ENCODE assay signal across 1 cellular context in the genomic region with DNA sequence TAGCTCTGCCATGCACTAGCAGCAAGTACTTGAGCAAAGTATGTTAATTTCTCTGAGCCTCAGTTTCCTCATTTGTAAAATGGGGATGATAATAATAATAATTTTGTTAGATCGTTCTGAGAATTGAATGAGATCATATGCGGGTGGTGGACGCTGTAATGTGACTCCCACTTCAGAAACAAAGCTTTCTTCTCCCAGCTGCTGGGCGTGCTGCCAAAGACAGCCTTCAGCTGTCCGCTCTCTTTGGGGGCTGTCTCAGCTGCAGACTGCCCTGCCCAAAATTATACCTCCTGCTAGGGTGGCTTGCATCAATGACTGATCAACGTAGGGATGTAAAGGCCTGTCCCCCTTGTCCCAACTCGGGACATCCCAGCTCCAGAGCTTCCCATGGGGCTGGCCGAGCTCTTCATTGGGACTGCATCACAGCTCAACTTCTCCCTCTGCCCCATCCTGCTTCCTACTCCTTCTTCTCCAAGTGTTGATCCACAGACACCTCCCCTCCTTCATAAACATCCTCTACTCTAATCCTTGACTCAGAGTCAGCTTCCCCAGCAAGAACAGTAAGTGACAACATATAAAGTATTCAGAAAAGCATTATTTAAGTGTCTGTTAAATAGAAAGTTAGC.
TF ChIP-seq lines count a peak whose summit lies in the region.

No MANE protein-coding gene starts in this region.

TF ChIP-seq in HEK293, 187 proteins besides CTCF, POLR2A, EP300 and RAD21 (continued from another document and continues in another):
- TF ChIP-seq ATF2 (tag by site-specific recombination; IDR thresholded peaks at IDR 0.05; ENCODE audit: low read depth) (no peak), GLIS2 (tag by site-specific recombination; IDR thresholded peaks at IDR 0.05) (peak; percentile 48), ZSCAN23 (tag by site-specific recombination; IDR thresholded peaks at IDR 0.05) (no peak), ZNF621 (tag by site-specific recombination; IDR thresholded peaks at IDR 0.05) (no peak), SCRT1 (tag by site-specific recombination; IDR thresholded peaks at IDR 0.05; ENCODE audit: borderline replicate concordance) (no peak), ZEB2 (tag by site-specific recombination; IDR thresholded peaks at IDR 0.05) (peak; percentile 55), ZNF510 (tag by site-specific recombination; IDR thresholded peaks at IDR 0.05; ENCODE audit: insufficient replicate concordance) (no peak), ZNF610 (tag by site-specific recombination; IDR thresholded peaks at IDR 0.05; ENCODE audit: borderline replicate concordance) (no peak), ZSCAN16 (tag by site-specific recombination; IDR thresholded peaks at IDR 0.05) (no peak), OSR2 (tag by site-specific recombination; IDR thresholded peaks at IDR 0.05) (no peak), ZNF549 (tag by site-specific recombination; IDR thresholded peaks at IDR 0.05) (no peak), TRIM28 (IDR thresholded peaks at IDR 0.05; ENCODE audit: borderline replicate concordance, low read length) (no peak), ZNF133 (tag by site-specific recombination; IDR thresholded peaks at IDR 0.05) (no peak), ZNF76 (tag by site-specific recombination; IDR thresholded peaks at IDR 0.05; ENCODE audit: borderline replicate concordance, low read depth) (no peak), ZBTB1 (tag by site-specific recombination; IDR thresholded peaks at IDR 0.05) (no peak), ZNF514 (tag by site-specific recombination; IDR thresholded peaks at IDR 0.05) (no peak), ZNF157 (tag by site-specific recombination; IDR thresholded peaks at IDR 0.05) (no peak), ZNF292 (tag by site-specific recombination; IDR thresholded peaks at IDR 0.05; ENCODE audit: borderline replicate concordance, low read depth) (no peak), ZNF623 (tag by site-specific recombination; IDR thresholded peaks at IDR 0.05) (no peak), SCRT2 (tag by site-specific recombination; IDR thresholded peaks at IDR 0.05) (no peak), ZNF214 (tag by site-specific recombination; IDR thresholded peaks at IDR 0.05; ENCODE audit: borderline replicate concordance) (no peak), ZNF138 (tag by site-specific recombination; IDR thresholded peaks at IDR 0.05; ENCODE audit: borderline replicate concordance) (no peak), ZNF658 (tag by site-specific recombination; IDR thresholded peaks at IDR 0.05) (no peak), ZNF23 (tag by site-specific recombination; IDR thresholded peaks at IDR 0.05; ENCODE audit: borderline replicate concordance) (no peak), ZNF280C (tag by site-specific recombination; IDR thresholded peaks at IDR 0.05) (no peak), GLI2 (tag by site-specific recombination; IDR thresholded peaks at IDR 0.05; ENCODE audit: borderline replicate concordance, low read depth) (no peak), ZBTB17 (tag by site-specific recombination; IDR thresholded peaks at IDR 0.05) (peak; percentile 51), YY1 (tag by site-specific recombination; IDR thresholded peaks at IDR 0.05) (no peak), ZNF148 (tag by site-specific recombination; IDR thresholded peaks at IDR 0.05; ENCODE audit: borderline replicate concordance) (no peak), ELK4 (IDR thresholded peaks at IDR 0.05; ENCODE audit: borderline replicate concordance, low read depth, low read length) (no peak), ZNF501 (tag by site-specific recombination; IDR thresholded peaks at IDR 0.05) (no peak), ZBTB21 (tag by site-specific recombination; IDR thresholded peaks at IDR 0.05) (peak; percentile 56; the same call in 1 of the 2 replicates)
- TF ChIP-seq, protein P1, sequence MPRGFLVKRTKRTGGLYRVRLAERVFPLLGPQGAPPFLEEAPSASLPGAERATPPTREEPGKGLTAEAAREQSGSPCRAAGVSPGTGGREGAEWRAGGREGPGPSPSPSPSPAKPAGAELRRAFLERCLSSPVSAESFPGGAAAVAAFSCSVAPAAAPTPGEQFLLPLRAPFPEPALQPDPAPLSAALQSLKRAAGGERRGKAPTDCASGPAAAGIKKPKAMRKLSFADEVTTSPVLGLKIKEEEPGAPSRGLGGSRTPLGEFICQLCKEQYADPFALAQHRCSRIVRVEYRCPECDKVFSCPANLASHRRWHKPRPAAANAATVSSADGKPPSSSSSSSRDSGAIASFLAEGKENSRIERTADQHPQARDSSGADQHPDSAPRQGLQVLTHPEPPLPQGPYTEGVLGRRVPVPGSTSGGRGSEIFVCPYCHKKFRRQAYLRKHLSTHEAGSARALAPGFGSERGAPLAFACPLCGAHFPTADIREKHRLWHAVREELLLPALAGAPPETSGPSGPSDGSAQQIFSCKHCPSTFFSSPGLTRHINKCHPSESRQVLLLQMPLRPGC (tag by site-specific recombination; IDR thresholded peaks at IDR 0.05), result no peak
- TF ChIP-seq, protein P2, sequence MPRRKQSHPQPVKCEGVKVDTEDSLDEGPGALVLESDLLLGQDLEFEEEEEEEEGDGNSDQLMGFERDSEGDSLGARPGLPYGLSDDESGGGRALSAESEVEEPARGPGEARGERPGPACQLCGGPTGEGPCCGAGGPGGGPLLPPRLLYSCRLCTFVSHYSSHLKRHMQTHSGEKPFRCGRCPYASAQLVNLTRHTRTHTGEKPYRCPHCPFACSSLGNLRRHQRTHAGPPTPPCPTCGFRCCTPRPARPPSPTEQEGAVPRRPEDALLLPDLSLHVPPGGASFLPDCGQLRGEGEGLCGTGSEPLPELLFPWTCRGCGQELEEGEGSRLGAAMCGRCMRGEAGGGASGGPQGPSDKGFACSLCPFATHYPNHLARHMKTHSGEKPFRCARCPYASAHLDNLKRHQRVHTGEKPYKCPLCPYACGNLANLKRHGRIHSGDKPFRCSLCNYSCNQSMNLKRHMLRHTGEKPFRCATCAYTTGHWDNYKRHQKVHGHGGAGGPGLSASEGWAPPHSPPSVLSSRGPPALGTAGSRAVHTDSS (tag by site-specific recombination; IDR thresholded peaks at IDR 0.05), result no peak
- TF ChIP-seq, protein P3, sequence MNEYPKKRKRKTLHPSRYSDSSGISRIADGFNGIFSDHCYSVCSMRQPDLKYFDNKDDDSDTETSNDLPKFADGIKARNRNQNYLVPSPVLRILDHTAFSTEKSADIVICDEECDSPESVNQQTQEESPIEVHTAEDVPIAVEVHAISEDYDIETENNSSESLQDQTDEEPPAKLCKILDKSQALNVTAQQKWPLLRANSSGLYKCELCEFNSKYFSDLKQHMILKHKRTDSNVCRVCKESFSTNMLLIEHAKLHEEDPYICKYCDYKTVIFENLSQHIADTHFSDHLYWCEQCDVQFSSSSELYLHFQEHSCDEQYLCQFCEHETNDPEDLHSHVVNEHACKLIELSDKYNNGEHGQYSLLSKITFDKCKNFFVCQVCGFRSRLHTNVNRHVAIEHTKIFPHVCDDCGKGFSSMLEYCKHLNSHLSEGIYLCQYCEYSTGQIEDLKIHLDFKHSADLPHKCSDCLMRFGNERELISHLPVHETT (tag by site-specific recombination; IDR thresholded peaks at IDR 0.05), result no peak
- TF ChIP-seq, protein P4, sequence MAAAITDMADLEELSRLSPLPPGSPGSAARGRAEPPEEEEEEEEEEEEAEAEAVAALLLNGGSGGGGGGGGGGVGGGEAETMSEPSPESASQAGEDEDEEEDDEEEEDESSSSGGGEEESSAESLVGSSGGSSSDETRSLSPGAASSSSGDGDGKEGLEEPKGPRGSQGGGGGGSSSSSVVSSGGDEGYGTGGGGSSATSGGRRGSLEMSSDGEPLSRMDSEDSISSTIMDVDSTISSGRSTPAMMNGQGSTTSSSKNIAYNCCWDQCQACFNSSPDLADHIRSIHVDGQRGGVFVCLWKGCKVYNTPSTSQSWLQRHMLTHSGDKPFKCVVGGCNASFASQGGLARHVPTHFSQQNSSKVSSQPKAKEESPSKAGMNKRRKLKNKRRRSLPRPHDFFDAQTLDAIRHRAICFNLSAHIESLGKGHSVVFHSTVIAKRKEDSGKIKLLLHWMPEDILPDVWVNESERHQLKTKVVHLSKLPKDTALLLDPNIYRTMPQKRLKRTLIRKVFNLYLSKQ (tag by site-specific recombination; IDR thresholded peaks at IDR 0.05; ENCODE audit: borderline replicate concordance), result no peak
- TF ChIP-seq, protein P5, sequence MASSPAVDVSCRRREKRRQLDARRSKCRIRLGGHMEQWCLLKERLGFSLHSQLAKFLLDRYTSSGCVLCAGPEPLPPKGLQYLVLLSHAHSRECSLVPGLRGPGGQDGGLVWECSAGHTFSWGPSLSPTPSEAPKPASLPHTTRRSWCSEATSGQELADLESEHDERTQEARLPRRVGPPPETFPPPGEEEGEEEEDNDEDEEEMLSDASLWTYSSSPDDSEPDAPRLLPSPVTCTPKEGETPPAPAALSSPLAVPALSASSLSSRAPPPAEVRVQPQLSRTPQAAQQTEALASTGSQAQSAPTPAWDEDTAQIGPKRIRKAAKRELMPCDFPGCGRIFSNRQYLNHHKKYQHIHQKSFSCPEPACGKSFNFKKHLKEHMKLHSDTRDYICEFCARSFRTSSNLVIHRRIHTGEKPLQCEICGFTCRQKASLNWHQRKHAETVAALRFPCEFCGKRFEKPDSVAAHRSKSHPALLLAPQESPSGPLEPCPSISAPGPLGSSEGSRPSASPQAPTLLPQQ (tag by site-specific recombination; IDR thresholded peaks at IDR 0.05), result peak; percentile 44; the same call in 1 of the 2 replicates
- TF ChIP-seq, protein P6, sequence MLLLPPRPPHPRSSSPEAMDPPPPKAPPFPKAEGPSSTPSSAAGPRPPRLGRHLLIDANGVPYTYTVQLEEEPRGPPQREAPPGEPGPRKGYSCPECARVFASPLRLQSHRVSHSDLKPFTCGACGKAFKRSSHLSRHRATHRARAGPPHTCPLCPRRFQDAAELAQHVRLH (tag by site-specific recombination; IDR thresholded peaks at IDR 0.05), result no peak
- TF ChIP-seq, protein P7, sequence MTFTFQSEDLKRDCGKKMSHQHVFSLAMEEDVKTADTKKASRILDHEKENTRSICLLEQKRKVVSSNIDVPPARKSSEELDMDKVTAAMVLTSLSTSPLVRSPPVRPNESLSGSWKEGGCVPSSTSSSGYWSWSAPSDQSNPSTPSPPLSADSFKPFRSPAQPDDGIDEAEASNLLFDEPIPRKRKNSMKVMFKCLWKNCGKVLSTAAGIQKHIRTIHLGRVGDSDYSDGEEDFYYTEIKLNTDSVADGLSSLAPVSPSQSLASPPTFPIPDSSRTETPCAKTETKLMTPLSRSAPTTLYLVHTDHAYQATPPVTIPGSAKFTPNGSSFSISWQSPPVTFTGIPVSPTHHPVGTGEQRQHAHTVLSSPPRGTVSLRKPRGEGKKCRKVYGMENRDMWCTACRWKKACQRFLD (tag by site-specific recombination; IDR thresholded peaks at IDR 0.05), result no peak
- TF ChIP-seq, protein P8, sequence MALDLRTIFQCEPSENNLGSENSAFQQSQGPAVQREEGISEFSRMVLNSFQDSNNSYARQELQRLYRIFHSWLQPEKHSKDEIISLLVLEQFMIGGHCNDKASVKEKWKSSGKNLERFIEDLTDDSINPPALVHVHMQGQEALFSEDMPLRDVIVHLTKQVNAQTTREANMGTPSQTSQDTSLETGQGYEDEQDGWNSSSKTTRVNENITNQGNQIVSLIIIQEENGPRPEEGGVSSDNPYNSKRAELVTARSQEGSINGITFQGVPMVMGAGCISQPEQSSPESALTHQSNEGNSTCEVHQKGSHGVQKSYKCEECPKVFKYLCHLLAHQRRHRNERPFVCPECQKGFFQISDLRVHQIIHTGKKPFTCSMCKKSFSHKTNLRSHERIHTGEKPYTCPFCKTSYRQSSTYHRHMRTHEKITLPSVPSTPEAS (tag by site-specific recombination; IDR thresholded peaks at IDR 0.05), result no peak
